ENCODE assay signal across 8 cellular contexts in genomic region chr18:111292-112014, GRCh38. TPM values are rescaled to one million over a fixed set of nuclear protein-coding genes. Genes with fewer than 3 reads are reported as not detected.
DNase-seq lines count a peak whose midpoint lies in the region; ATAC-seq and TF ChIP-seq lines count a peak whose summit lies in the region.

No MANE protein-coding gene starts in this region.

- CTCF ChIA-PET in activated CD8-positive, alpha-beta T cell treated with anti-CD3 and anti-CD28 coated beads for 36 hours (lab: Charles Lee), result no interaction called here

- POLR2A ChIA-PET in activated CD8-positive, alpha-beta T cell treated with anti-CD3 and anti-CD28 coated beads for 36 hours (lab: Charles Lee), result no interaction called here

- peak overlapping the region; percentile 74 for H3K4me3 Mint-ChIP-seq in activated CD8-positive, alpha-beta T cell treated with anti-CD3 and anti-CD28 coated beads for 36 hours
- H3K4me3 Mint-ChIP-seq in natural killer cell treated with Interleukin-12 subunit alpha and Interleukin-12 subunit beta and Interleukin-15 and Interleukin-18, amount 100 ng/mL, for 72 hours, result peak overlapping the region; percentile 72

- peak overlapping the region; percentile 49 for H3K4me3 ChIP-seq in suprapubic skin

- intact Hi-C loops in activated CD8-positive, alpha-beta T cell treated with anti-CD3 and anti-CD28 coated beads for 36 hours (cut with micrococcal nuclease), result no loop called here

- peaks cover 4% of the 10 kb centered on the region for H3K36me3 Mint-ChIP-seq in activated CD8-positive, alpha-beta T cell treated with anti-CD3 and anti-CD28 coated beads for 36 hours (ENCODE audit: low read depth)
- H3K36me3 Mint-ChIP-seq in natural killer cell treated with Interleukin-12 subunit alpha and Interleukin-12 subunit beta and Interleukin-15 and Interleukin-18, amount 100 ng/mL, for 72 hours, result peaks cover 20% of the 10 kb centered on the region

- peaks cover 29% of the 10 kb centered on the region for H3K9me3 Mint-ChIP-seq in activated CD8-positive, alpha-beta T cell treated with anti-CD3 and anti-CD28 coated beads for 36 hours
- peaks cover 24% of the 10 kb centered on the region for H3K9me3 Mint-ChIP-seq in natural killer cell treated with Interleukin-12 subunit alpha and Interleukin-12 subunit beta and Interleukin-15 and Interleukin-18, amount 100 ng/mL, for 72 hours

- peak; percentile 69 for ATAC-seq in activated CD8-positive, alpha-beta T cell treated with anti-CD3 and anti-CD28 coated beads for 36 hours
- peak in 1 of 2 donors; percentile 26 for ATAC-seq in natural killer cell treated with Interleukin-12 subunit alpha and Interleukin-12 subunit beta and Interleukin-15 and Interleukin-18, amount 100 ng/mL, for 72 hours
- no peak for ATAC-seq in HG02970 (IDR thresholded peaks at IDR 0.05; ENCODE audit: low FRiP score, unreplicated experiment)

- DNase-seq in HT-29 (ENCODE audit: low spot score) (peak; percentile 89), erythroblast (lab: John Stamatoyannopoulos, UW) (no peak), suprapubic skin (ENCODE audit: low spot score in 2 of 2) (no peak), AML-193 (lab: John Stamatoyannopoulos, UW) (no peak)
- peak; percentile 70 for DNase-seq in activated CD8-positive, alpha-beta T cell treated with anti-CD3 and anti-CD28 coated beads for 36 hours
- DNase-seq in natural killer cell treated with Interleukin-12 subunit alpha and Interleukin-12 subunit beta and Interleukin-15 and Interleukin-18, amount 100 ng/mL, for 72 hours (ENCODE audit: low spot score), result peak; percentile 75

- peaks cover 5% of the 10 kb centered on the region for H3K4me1 ChIP-seq in suprapubic skin

- TF ChIP-seq CTCF in C4-2B (conservative IDR thresholded peaks at IDR 0.05) (peak; percentile 11; the same call in 1 of the 2 replicates), suprapubic skin (IDR thresholded peaks at IDR 0.05) (no peak)
- TF ChIP-seq CTCF in activated CD8-positive, alpha-beta T cell treated with anti-CD3 and anti-CD28 coated beads for 36 hours (IDR thresholded peaks at IDR 0.05), result no peak

- H3K36me3 ChIP-seq in suprapubic skin, result no peaks in the 10 kb centered on the region

- H3K27ac Mint-ChIP-seq in activated CD8-positive, alpha-beta T cell treated with anti-CD3 and anti-CD28 coated beads for 36 hours, result peak overlapping the region; percentile 90
- H3K27ac Mint-ChIP-seq in natural killer cell treated with Interleukin-12 subunit alpha and Interleukin-12 subunit beta and Interleukin-15 and Interleukin-18, amount 100 ng/mL, for 72 hours, result peak overlapping the region in 1 of 2 donors; percentile 55

- TF ChIP-seq POLR2A in erythroblast (IDR thresholded peaks at IDR 0.05; ENCODE audit: low read length) (peak; percentile 21), suprapubic skin (IDR thresholded peaks at IDR 0.05) (no peak)

- H3K4me1 Mint-ChIP-seq in activated CD8-positive, alpha-beta T cell treated with anti-CD3 and anti-CD28 coated beads for 36 hours (ENCODE audit: low read depth), result peaks cover 14% of the 10 kb centered on the region
- peaks cover 5 to 6% of the 10 kb centered on the region in 2 donors for H3K4me1 Mint-ChIP-seq in natural killer cell treated with Interleukin-12 subunit alpha and Interleukin-12 subunit beta and Interleukin-15 and Interleukin-18, amount 100 ng/mL, for 72 hours (ENCODE audit: low read depth in 2 of 2)

- H3K27me3 ChIP-seq in suprapubic skin, result no peaks in the 10 kb centered on the region

- H3K27ac ChIP-seq in C4-2B (peak overlapping the region; percentile 86), suprapubic skin (peak overlapping the region; percentile 81)

- TF ChIP-seq EP300 in suprapubic skin (IDR thresholded peaks at IDR 0.05), result no peak

- H3K9me3 ChIP-seq in suprapubic skin, result no peaks in the 10 kb centered on the region

- no peaks in the 10 kb centered on the region for H3K27me3 Mint-ChIP-seq in activated CD8-positive, alpha-beta T cell treated with anti-CD3 and anti-CD28 coated beads for 36 hours
- peaks cover 0 to 3% of the 10 kb centered on the region in 2 donors for H3K27me3 Mint-ChIP-seq in natural killer cell treated with Interleukin-12 subunit alpha and Interleukin-12 subunit beta and Interleukin-15 and Interleukin-18, amount 100 ng/mL, for 72 hours

- 17% methylated on average over 39 of the region's 42 CpGs for WGBS in suprapubic skin

RNA-seq across cellular contexts. Expression of gene USP14, which starts 46.9 kb away (rescaled TPM):
- 12.3 and 13.6 TPM in 2 replicates for total RNA-seq in HT-29 (2014; rRNA removed; shearing (Covaris generic))
- total RNA-seq in activated CD8-positive, alpha-beta T cell treated with anti-CD3 and anti-CD28 coated beads for 36 hours, result 10 to 100 TPM; 94.6 to 96.2 TPM
- total RNA-seq in natural killer cell treated with Interleukin-12 subunit alpha and Interleukin-12 subunit beta and Interleukin-15 and Interleukin-18, amount 100 ng/mL, for 72 hours, result 10 to 100 TPM; 73.2 to 79.7 TPM
- 10 to 100 TPM; 19.7 to 31.4 (median 27.9) TPM for total RNA-seq in suprapubic skin

Comparison
In these comparisons a context has a peak if more than half of its experiments do, and no peak if none do; other contexts are left out.
1. DNase-seq: peak in HT-29 (single experiment), activated CD8-positive, alpha-beta T cell treated with anti-CD3 and anti-CD28 coated beads for 36 hours (single experiment) and natural killer cell treated with Interleukin-12 subunit alpha and Interleukin-12 subunit beta and Interleukin-15 and Interleukin-18, amount 100 ng/mL, for 72 hours (single experiment); none in erythroblast (0 of 2), suprapubic skin (0 of 2) and AML-193 (0 of 2).